Comparison of ENCODE assay signal across 19 cellular contexts in the genomic region with DNA sequence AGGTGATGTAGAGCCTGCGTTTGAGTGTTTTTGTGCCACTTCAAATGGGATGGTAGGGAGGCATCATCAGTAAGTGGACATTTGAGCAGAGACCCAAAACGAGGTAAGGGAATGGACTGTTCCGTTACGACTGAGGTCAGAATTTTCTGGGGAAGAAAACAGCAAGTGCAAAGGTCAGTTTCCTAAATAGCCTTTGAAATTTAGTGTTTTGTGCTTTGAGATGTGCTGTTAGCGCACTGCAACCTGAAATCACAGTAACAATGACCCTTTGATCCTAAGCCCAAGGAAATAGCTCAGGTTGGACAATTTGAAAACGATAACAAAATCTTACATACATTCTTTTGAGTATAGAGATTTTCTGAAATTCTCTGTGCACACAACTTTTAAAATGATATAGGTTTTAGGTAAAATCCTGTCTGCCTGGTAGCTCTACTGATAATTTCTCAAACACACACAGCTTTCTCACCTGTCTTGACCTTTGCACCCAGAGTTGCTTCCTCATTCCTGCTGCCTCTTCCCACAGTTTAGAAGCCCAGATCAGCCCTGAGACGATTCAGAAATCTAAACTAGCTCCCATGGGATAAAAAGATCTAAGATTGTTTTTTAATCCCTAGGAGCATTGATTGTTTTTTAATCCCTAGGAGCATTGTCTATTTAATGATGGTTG.
"Had no signal": no experiment of that assay in that cellular context is flagged by ENCODE, and none has a peak within 500 bp of the region (broad histone marks: within the 10 kb centered on the region; RNA-seq: fewer than 3 reads in every experiment).

No MANE protein-coding gene starts in this region.

- H3K36me3 ChIP-seq: cardiac muscle cell, neutrophil had no signal

- H3K9me3 Mint-ChIP-seq: activated CD4-positive, alpha-beta memory T cell treated with anti-CD3 and anti-CD28 coated beads, Interleukin-2, amount 10 ng/mL, durations not matched to agents 7 days and 5 days; memory B cell; naive thymus-derived CD8-positive, alpha-beta T cell; stimulated activated naive B cell treated with anti-CD40 and anti-IgM and Interleukin-4, amounts not matched to agents 10 μg/mL and 1 μg/mL and 100 μg/mL, for 72 hours had no signal

- H3K9me3 ChIP-seq: left ventricle myocardium inferior, neutrophil, sigmoid colon, spleen had no signal

- H3K36me3 Mint-ChIP-seq: activated naive CD8-positive, alpha-beta T cell; memory B cell; stimulated activated naive B cell treated with anti-CD40 and anti-IgM and Interleukin-4, amounts not matched to agents 10 μg/mL and 1 μg/mL and 100 μg/mL, for 72 hours had no signal

- H3K9ac ChIP-seq: parathyroid adenoma had no signal

- H3K27me3 Mint-ChIP-seq: activated CD4-positive, alpha-beta memory T cell treated with anti-CD3 and anti-CD28 coated beads, Interleukin-2, amount 10 ng/mL, durations not matched to agents 7 days and 5 days had no signal

- H2AFZ ChIP-seq: parathyroid adenoma had no signal

- H3K27ac Mint-ChIP-seq: activated CD4-positive, alpha-beta memory T cell treated with anti-CD3 and anti-CD28 coated beads, Interleukin-2, amount 10 ng/mL, durations not matched to agents 7 days and 5 days; activated CD8-positive, alpha-beta memory T cell treated with anti-CD3 and anti-CD28 coated beads, Interleukin-2, amount 10 ng/mL, durations not matched to agents 7 days and 5 days; activated naive CD8-positive, alpha-beta T cell; memory B cell; naive thymus-derived CD8-positive, alpha-beta T cell; stimulated activated naive B cell treated with anti-CD40 and anti-IgM and Interleukin-4, amounts not matched to agents 10 μg/mL and 1 μg/mL and 100 μg/mL, for 72 hours had no signal

- H3K4me3 Mint-ChIP-seq: activated CD4-positive, alpha-beta memory T cell treated with anti-CD3 and anti-CD28 coated beads, Interleukin-2, amount 10 ng/mL, durations not matched to agents 7 days and 5 days; activated CD8-positive, alpha-beta memory T cell treated with anti-CD3 and anti-CD28 coated beads, Interleukin-2, amount 10 ng/mL, durations not matched to agents 7 days and 5 days; activated naive CD8-positive, alpha-beta T cell; memory B cell; naive thymus-derived CD8-positive, alpha-beta T cell; stimulated activated naive B cell treated with anti-CD40 and anti-IgM and Interleukin-4, amounts not matched to agents 10 μg/mL and 1 μg/mL and 100 μg/mL, for 72 hours had no signal

- H3K4me1 ChIP-seq: spleen had no signal

- H3K27ac ChIP-seq: cardiac muscle cell, left ventricle myocardium inferior, neutrophil, parathyroid adenoma, sigmoid colon, spleen had no signal

- H3K4me3 ChIP-seq: cardiac muscle cell, left ventricle myocardium inferior, sigmoid colon, spleen had no signal

- H3K4me1 Mint-ChIP-seq: activated CD4-positive, alpha-beta memory T cell treated with anti-CD3 and anti-CD28 coated beads, Interleukin-2, amount 10 ng/mL, durations not matched to agents 7 days and 5 days; activated CD8-positive, alpha-beta memory T cell treated with anti-CD3 and anti-CD28 coated beads, Interleukin-2, amount 10 ng/mL, durations not matched to agents 7 days and 5 days; memory B cell; naive thymus-derived CD8-positive, alpha-beta T cell; stimulated activated naive B cell treated with anti-CD40 and anti-IgM and Interleukin-4, amounts not matched to agents 10 μg/mL and 1 μg/mL and 100 μg/mL, for 72 hours had no signal

- DNase-seq: activated CD4-positive, alpha-beta memory T cell treated with anti-CD3 and anti-CD28 coated beads, Interleukin-2, amount 10 ng/mL, durations not matched to agents 7 days and 5 days; activated CD4-positive, alpha-beta T cell treated with anti-CD3 and anti-CD28 coated beads for 48 hours; activated CD4-positive, CD25-positive, alpha-beta regulatory T cell; activated CD8-positive, alpha-beta memory T cell treated with anti-CD3 and anti-CD28 coated beads, Interleukin-2, amount 10 ng/mL, durations not matched to agents 7 days and 5 days; amniotic stem cell; dermis blood vessel endothelial cell; effector memory CD4-positive, alpha-beta T cell; foreskin fibroblast; kidney; left ventricle myocardium inferior; naive thymus-derived CD8-positive, alpha-beta T cell; sigmoid colon; spleen; stimulated activated naive B cell treated with anti-CD40 and anti-IgM and Interleukin-4, amounts not matched to agents 10 μg/mL and 1 μg/mL and 100 μg/mL, for 72 hours had no signal

- ATAC-seq: activated CD8-positive, alpha-beta memory T cell treated with anti-CD3 and anti-CD28 coated beads, Interleukin-2, amount 10 ng/mL, durations not matched to agents 7 days and 5 days; naive thymus-derived CD8-positive, alpha-beta T cell; stimulated activated naive B cell treated with anti-CD40 and anti-IgM and Interleukin-4, amounts not matched to agents 10 μg/mL and 1 μg/mL and 100 μg/mL, for 72 hours had no signal

- H3K27me3 ChIP-seq: cardiac muscle cell, neutrophil, sigmoid colon, spleen had no signal

- FAIRE-seq: kidney had no signal
